8 cellular contexts compared by ENCODE assay signal in the genomic region with DNA sequence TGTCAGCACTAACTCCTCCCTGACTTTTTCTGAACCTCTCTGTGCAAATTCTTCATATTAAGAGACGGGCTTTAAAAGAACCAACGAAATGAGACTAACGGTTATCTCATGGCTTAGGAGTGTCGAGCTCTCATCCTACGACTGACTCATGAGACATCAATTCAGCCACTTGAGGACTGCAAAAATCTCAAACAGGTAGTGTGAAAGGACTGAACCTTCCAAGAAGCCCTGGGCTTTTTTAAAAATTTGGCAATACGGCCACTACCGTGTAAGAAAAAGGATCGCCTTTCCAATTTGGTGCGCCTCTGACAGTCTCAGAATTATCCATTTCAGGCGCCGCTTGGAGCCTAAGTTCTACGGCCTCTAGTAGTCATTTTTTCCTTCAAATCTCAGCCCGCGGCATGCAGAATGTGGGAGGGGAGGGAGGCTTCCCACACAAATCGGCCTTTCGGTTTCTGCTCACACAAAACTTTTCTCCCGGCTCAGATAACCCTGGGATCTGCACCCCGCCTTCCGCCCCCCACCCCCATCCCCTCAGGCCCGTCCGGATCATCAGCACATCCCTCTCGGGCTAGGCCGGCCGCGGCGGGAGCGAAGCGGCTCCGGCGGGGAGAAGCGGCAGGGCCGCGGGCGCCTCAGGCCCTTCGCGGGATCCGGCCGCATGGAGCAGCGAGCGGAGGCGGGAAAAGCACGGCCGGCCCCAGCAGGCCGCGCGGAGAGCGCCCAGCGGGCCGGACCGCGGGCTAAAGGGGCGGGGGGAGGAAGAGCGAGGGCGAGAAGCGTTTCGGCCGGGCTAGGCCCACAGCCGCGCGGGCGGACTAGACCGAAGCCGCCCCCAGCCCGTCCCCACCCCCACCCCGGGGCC. TPM values are rescaled to one million over a fixed set of nuclear protein-coding genes. Genes with fewer than 3 reads are reported as not detected.
DNase-seq lines count a peak whose midpoint lies in the region; ATAC-seq and TF ChIP-seq lines count a peak whose summit lies in the region.

No MANE protein-coding gene starts in this region.

- H3K4me3 Mint-ChIP-seq in IgD-negative memory B cell (peak overlapping the region; percentile 93 to 99 (median 94)), WTC11 (peak overlapping the region; percentile 88)

- peak overlapping the region; percentile 87 to 96 (median 91) for H3K27ac Mint-ChIP-seq in IgD-negative memory B cell
- H3K27ac Mint-ChIP-seq in WTC11, result peak overlapping the region; percentile 82

- H3K27me3 ChIP-seq in liver (ENCODE audit: control insufficient read depth in 4 of 4, insufficient read depth in 4 of 4, low read length in 3 of 4), result no peaks in the 10 kb centered on the region

- under 1% methylated on average over 65 of the region's 65 CpGs for WGBS in liver

- H3K27me3 Mint-ChIP-seq in IgD-negative memory B cell, result peaks cover 1% of the 10 kb centered on the region
- peaks cover 38% of the 10 kb centered on the region for H3K27me3 Mint-ChIP-seq in WTC11 (ENCODE audit: low read depth)

- H3K9me3 Mint-ChIP-seq in IgD-negative memory B cell (no peaks in the 10 kb centered on the region), WTC11 (no peaks in the 10 kb centered on the region)

- H3K4me3 ChIP-seq in choroid plexus epithelial cell (ENCODE audit: low read depth, low read length) (peak overlapping the region; percentile 77), liver (ENCODE audit: low read depth in 1 of 3, low read length in 3 of 3) (peak overlapping the region; percentile 79 to 99 (median 80))

- peak overlapping the region; percentile 78 to 81 for H3K9ac ChIP-seq in liver (ENCODE audit: low read depth in 1 of 2, low read length in 2 of 2)

- CTCF ChIA-PET in WTC11 (lab: Charles Lee), result interaction anchor here (0.8 to 1.7 kb wide), 8 partner anchors 14 to 348 kb away, joined by 3 to 22 read pairs (median 6); a partner anchor contains a TSS

- no peaks in the 10 kb centered on the region for H3K36me3 ChIP-seq in liver (ENCODE audit: control insufficient read depth in 4 of 4, insufficient read depth in 3 of 4, low read depth in 1 of 4, low read length in 3 of 4)

- DNase-seq in COR-L47 (lab: John Stamatoyannopoulos, UW) (peak; percentile 72), WTC11 (ENCODE audit: low spot score) (peak; percentile 60), choroid plexus epithelial cell (ENCODE audit: low read depth) (peak; percentile 83), HuH-7 (ENCODE audit: low spot score) (no peak)
- DNase-seq in stimulated activated CD4-positive, alpha-beta T cell treated with anti-CD3 and anti-CD28 coated beads, TNF-alpha, amount 100 ng/mL, for 1 hour (ENCODE audit: low read depth in 3 of 3, low spot score in 1 of 3), result peak in 2 of 3 donors; percentile 3 to 31

- TF ChIP-seq CTCF in WTC11 (IDR thresholded peaks at IDR 0.05), result no peak
- TF ChIP-seq CTCF in choroid plexus epithelial cell (conservative IDR thresholded peaks at IDR 0.05; ENCODE audit: low read depth, low read length), result no peak
- no peak for TF ChIP-seq CTCF in liver (IDR thresholded peaks at IDR 0.05; ENCODE audit: low read depth, low read length, missing input control)

- peaks cover 0 to 40% (median 32%) of the 10 kb centered on the region in 4 donors for H3K4me1 ChIP-seq in liver (ENCODE audit: control insufficient read depth in 4 of 4, insufficient read depth in 4 of 4, low read length in 3 of 4)

- no peaks in the 10 kb centered on the region for H3K9me3 ChIP-seq in liver (ENCODE audit: control insufficient read depth in 4 of 4, low read length in 3 of 4)

- H3K36me3 Mint-ChIP-seq in IgD-negative memory B cell, result no peaks in the 10 kb centered on the region
- H3K36me3 Mint-ChIP-seq in WTC11, result peaks cover 8% of the 10 kb centered on the region

- peak overlapping the region; percentile 66 to 87 for H3K27ac ChIP-seq in liver (ENCODE audit: low read depth in 1 of 2, low read length in 2 of 2)

- POLR2A ChIA-PET in WTC11 (lab: Charles Lee), result interaction anchor here (0.8 to 1.6 kb wide), 12 partner anchors 9 to 215 kb away, joined by 3 to 22 read pairs (median 4); a partner anchor contains a TSS

- peaks cover 41 to 52% (median 44%) of the 10 kb centered on the region in 3 donors for H3K4me1 Mint-ChIP-seq in IgD-negative memory B cell
- H3K4me1 Mint-ChIP-seq in WTC11, result peaks cover 43% of the 10 kb centered on the region

- peak; percentile 14 for ATAC-seq in GM19467 (IDR thresholded peaks at IDR 0.05; ENCODE audit: unreplicated experiment)
- peak; percentile 8 for ATAC-seq in WTC11

- no peak for TF ChIP-seq RAD21 in liver (IDR thresholded peaks at IDR 0.05)

TF ChIP-seq in WTC11, 78 proteins besides CTCF, POLR2A, EP300 and RAD21 (continues in another document):
- TF ChIP-seq, protein P1, sequence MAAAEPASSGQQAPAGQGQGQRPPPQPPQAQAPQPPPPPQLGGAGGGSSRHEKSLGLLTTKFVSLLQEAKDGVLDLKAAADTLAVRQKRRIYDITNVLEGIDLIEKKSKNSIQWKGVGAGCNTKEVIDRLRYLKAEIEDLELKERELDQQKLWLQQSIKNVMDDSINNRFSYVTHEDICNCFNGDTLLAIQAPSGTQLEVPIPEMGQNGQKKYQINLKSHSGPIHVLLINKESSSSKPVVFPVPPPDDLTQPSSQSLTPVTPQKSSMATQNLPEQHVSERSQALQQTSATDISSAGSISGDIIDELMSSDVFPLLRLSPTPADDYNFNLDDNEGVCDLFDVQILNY (CRISPR knock-in tag; IDR thresholded peaks at IDR 0.05), result peak; percentile 71; the same call in 1 of the 2 replicates
- TF ChIP-seq, protein P2, sequence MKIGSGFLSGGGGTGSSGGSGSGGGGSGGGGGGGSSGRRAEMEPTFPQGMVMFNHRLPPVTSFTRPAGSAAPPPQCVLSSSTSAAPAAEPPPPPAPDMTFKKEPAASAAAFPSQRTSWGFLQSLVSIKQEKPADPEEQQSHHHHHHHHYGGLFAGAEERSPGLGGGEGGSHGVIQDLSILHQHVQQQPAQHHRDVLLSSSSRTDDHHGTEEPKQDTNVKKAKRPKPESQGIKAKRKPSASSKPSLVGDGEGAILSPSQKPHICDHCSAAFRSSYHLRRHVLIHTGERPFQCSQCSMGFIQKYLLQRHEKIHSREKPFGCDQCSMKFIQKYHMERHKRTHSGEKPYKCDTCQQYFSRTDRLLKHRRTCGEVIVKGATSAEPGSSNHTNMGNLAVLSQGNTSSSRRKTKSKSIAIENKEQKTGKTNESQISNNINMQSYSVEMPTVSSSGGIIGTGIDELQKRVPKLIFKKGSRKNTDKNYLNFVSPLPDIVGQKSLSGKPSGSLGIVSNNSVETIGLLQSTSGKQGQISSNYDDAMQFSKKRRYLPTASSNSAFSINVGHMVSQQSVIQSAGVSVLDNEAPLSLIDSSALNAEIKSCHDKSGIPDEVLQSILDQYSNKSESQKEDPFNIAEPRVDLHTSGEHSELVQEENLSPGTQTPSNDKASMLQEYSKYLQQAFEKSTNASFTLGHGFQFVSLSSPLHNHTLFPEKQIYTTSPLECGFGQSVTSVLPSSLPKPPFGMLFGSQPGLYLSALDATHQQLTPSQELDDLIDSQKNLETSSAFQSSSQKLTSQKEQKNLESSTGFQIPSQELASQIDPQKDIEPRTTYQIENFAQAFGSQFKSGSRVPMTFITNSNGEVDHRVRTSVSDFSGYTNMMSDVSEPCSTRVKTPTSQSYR (CRISPR knock-in tag; IDR thresholded peaks at IDR 0.05), result no peak
- TF ChIP-seq GABPB1 (CRISPR knock-in tag; IDR thresholded peaks at IDR 0.05) (no peak), TP53 (CRISPR knock-in tag; IDR thresholded peaks at IDR 0.05) (no peak)

TF ChIP-seq in liver, 16 proteins besides CTCF, POLR2A, EP300 and RAD21 (continues in another document):
- TF ChIP-seq SP1 (IDR thresholded peaks at IDR 0.05) (no peak), FOXA2 (IDR thresholded peaks at IDR 0.05) (no peak), JUND (IDR thresholded peaks at IDR 0.05) (no peak)
- TF ChIP-seq, protein P3, sequence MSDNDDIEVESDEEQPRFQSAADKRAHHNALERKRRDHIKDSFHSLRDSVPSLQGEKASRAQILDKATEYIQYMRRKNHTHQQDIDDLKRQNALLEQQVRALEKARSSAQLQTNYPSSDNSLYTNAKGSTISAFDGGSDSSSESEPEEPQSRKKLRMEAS (IDR thresholded peaks at IDR 0.05), result no peak
- TF ChIP-seq, protein P4, sequence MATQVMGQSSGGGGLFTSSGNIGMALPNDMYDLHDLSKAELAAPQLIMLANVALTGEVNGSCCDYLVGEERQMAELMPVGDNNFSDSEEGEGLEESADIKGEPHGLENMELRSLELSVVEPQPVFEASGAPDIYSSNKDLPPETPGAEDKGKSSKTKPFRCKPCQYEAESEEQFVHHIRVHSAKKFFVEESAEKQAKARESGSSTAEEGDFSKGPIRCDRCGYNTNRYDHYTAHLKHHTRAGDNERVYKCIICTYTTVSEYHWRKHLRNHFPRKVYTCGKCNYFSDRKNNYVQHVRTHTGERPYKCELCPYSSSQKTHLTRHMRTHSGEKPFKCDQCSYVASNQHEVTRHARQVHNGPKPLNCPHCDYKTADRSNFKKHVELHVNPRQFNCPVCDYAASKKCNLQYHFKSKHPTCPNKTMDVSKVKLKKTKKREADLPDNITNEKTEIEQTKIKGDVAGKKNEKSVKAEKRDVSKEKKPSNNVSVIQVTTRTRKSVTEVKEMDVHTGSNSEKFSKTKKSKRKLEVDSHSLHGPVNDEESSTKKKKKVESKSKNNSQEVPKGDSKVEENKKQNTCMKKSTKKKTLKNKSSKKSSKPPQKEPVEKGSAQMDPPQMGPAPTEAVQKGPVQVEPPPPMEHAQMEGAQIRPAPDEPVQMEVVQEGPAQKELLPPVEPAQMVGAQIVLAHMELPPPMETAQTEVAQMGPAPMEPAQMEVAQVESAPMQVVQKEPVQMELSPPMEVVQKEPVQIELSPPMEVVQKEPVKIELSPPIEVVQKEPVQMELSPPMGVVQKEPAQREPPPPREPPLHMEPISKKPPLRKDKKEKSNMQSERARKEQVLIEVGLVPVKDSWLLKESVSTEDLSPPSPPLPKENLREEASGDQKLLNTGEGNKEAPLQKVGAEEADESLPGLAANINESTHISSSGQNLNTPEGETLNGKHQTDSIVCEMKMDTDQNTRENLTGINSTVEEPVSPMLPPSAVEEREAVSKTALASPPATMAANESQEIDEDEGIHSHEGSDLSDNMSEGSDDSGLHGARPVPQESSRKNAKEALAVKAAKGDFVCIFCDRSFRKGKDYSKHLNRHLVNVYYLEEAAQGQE (IDR thresholded peaks at IDR 0.05), result no peak

RNA-seq across cellular contexts. Expression of a gene that starts 0.6 kb away (rescaled TPM):
- polyA plus RNA-seq in IgD-negative memory B cell, result 164 TPM
- 157 to 178 TPM (median 170 TPM) in 3 replicates for total RNA-seq in WTC11 (2021)
- 10 to 100 TPM; 42.2 to 57.0 TPM for total RNA-seq in liver
- 10 to 100 TPM; 31.2 to 34.6 TPM for polyA plus RNA-seq in liver

RNA-seq across cellular contexts. Expression of a gene that starts 26.2 kb away (rescaled TPM):
- polyA plus RNA-seq in IgD-negative memory B cell (2.5 TPM), liver (1 to 10 TPM; 1.3 to 2.1 TPM)
- total RNA-seq in WTC11 (2021) (1.3 to 1.7 TPM (median 1.6 TPM) in 3 replicates), liver (1 to 10 TPM; 5.4 to 8.0 TPM)
